ENCODE assay signal across 25 cellular contexts in the genomic region with DNA sequence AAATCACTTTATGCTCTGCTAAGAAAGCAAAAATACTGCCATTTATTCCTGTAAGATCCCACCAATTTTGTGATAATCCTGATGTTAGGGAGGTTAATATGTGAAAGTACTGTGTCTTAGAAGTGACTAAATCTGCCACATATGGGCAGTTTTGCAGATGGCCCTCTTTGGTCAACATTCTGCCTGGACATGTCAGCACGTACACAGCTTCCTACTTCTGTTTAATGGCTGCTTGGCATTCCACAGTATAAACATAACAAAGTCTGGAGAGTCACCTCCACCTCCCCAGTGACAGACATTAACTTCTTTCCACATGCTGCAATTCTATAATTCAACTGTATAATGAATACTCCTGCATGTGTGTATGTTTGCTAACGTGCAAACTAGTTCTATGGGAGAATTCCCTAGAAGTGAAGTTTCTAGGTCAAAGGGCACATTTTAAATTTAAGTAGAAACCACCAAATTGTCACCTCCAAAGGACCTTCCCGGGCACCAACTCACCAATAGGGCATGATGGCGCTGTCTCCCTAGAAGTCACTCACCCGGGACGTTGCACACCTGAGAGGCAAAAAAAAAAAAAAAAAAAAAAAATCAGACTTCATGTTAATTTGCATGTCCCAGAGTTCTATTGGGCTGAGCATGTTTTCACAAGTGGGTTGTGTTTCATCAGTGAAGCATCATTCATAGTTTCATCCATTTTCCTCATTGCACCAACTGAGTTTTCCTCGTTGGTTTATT. TPM values are rescaled to one million over a fixed set of nuclear protein-coding genes. Genes with fewer than 3 reads are reported as not detected.
DNase-seq lines count a peak whose midpoint lies in the region; ATAC-seq, FAIRE-seq and TF ChIP-seq lines count a peak whose summit lies in the region.
"Had no signal": no experiment of that assay in that cellular context is flagged by ENCODE, and none has a peak within 500 bp of the region (broad histone marks: within the 10 kb centered on the region; RNA-seq: fewer than 3 reads in every experiment).

No MANE protein-coding gene starts in this region.

- DNase-seq in activated CD4-positive, alpha-beta T cell treated with anti-CD3 and anti-CD28 coated beads for 36 hours, result peak; percentile 28
- DNase-seq in activated CD4-positive, alpha-beta T cell treated with anti-CD3 and anti-CD28 coated beads, Interleukin-2, amount 50 U/mL, for 48 hours, result no peak
- peak; percentile 7 for DNase-seq in EH (ENCODE audit: low read depth)
- no peak for DNase-seq in GM12878 (ENCODE audit: low read depth, low spot score)
- peak; percentile 17 for DNase-seq in kidney tubule cell (ENCODE audit: low spot score)
- DNase-seq in stimulated activated effector memory CD8-positive, alpha-beta T cell treated with anti-CD3 and anti-CD28 coated beads, Interleukin-12 subunit alpha, Interleukin-12 subunit beta, amount 100 ng/mL, for 72 hours (ENCODE audit: low spot score in 2 of 2), result no peak
- no peak for DNase-seq in CD4-positive, alpha-beta T cell
- DNase-seq in SIG-M5 treated with dmso at 0.1 percent for 504 hours (lab: John Stamatoyannopoulos, UW; ENCODE audit: unreplicated experiment), result no peak
- DNase-seq: activated CD4-positive, alpha-beta T cell treated with anti-CD3 and anti-CD28 coated beads, Interleukin-2, amount 10 ng/mL, durations not matched to agents 7 days and 5 days; activated CD8-positive, alpha-beta memory T cell treated with anti-CD3 and anti-CD28 coated beads, Interleukin-2, amount 10 ng/mL, durations not matched to agents 7 days and 5 days; activated naive CD4-positive, alpha-beta T cell; activated naive CD8-positive, alpha-beta T cell treated with anti-CD3 and anti-CD28 coated beads, Interleukin-2, amount 50 U/mL, for 24 hours; caudate nucleus; CD4-positive, alpha-beta memory T cell; cortex of kidney; NCI-H1436 treated with DMSO at 0.1 percent for 48 hours; NCI-H345; NCI-H748 treated with DMSO at 0.1 percent for 48 hours; Peyer's patch; stimulated activated naive B cell treated with anti-CD40 and anti-IgM and Interleukin-4, amounts not matched to agents 10 μg/mL and 1 μg/mL and 100 μg/mL, for 72 hours; testis had no signal

- peak; percentile 51 for ATAC-seq in activated CD4-positive, alpha-beta T cell treated with anti-CD3 and anti-CD28 coated beads for 36 hours
- no peak for ATAC-seq in GM12878
- no peak for ATAC-seq in stimulated activated effector memory CD8-positive, alpha-beta T cell treated with anti-CD3 and anti-CD28 coated beads, Interleukin-12 subunit alpha, Interleukin-12 subunit beta, amount 100 ng/mL, for 72 hours
- no peak for ATAC-seq in CD4-positive, alpha-beta T cell (ENCODE audit: poor library complexity)
- ATAC-seq: activated naive CD8-positive, alpha-beta T cell treated with anti-CD3 and anti-CD28 coated beads, Interleukin-2, amount 50 U/mL, for 24 hours; stimulated activated naive B cell treated with anti-CD40 and anti-IgM and Interleukin-4, amounts not matched to agents 10 μg/mL and 1 μg/mL and 100 μg/mL, for 72 hours had no signal

- no peaks in the 10 kb centered on the region for H3K27me3 ChIP-seq in GM12878 (replicated peaks in 1 of 2; ENCODE audit: control insufficient read depth in 2 of 2, insufficient read depth in 2 of 2, low read length in 1 of 2)
- no peaks in the 10 kb centered on the region for H3K27me3 ChIP-seq in CD4-positive, alpha-beta T cell (ENCODE audit: control insufficient read depth, insufficient read depth, low read length)
- H3K27me3 ChIP-seq: foreskin keratinocyte, Peyer's patch, SJCRH30, testis had no signal

- no peak for TF ChIP-seq POLR2A in GM12878 (IDR thresholded peaks at IDR 0.05; ENCODE audit: low read depth, low read length)

- in situ Hi-C loops in GM12878 (cut with MboI), result no loop called here

- no TSS peak for BruUV-seq in GM12878 (replicated peaks; lab: Mats Ljungman, UMichigan)

- POLR2A ChIA-PET in activated CD4-positive, alpha-beta T cell treated with anti-CD3 and anti-CD28 coated beads for 36 hours (lab: Charles Lee), result no interaction called here
- POLR2A ChIA-PET in GM12878 (lab: Charles Lee), result no interaction called here
- POLR2A ChIA-PET in CD4-positive, alpha-beta T cell (lab: Charles Lee), result no interaction called here

- no peak overlapping the region for H3K27ac Mint-ChIP-seq in activated CD4-positive, alpha-beta T cell treated with anti-CD3 and anti-CD28 coated beads for 36 hours
- no peak overlapping the region for H3K27ac Mint-ChIP-seq in stimulated activated effector memory CD8-positive, alpha-beta T cell treated with anti-CD3 and anti-CD28 coated beads, Interleukin-12 subunit alpha, Interleukin-12 subunit beta, amount 100 ng/mL, for 72 hours
- H3K27ac Mint-ChIP-seq in CD4-positive, alpha-beta T cell, result no peak overlapping the region
- H3K27ac Mint-ChIP-seq: activated CD4-positive, alpha-beta T cell treated with anti-CD3 and anti-CD28 coated beads, Interleukin-2, amount 10 ng/mL, durations not matched to agents 7 days and 5 days; activated CD8-positive, alpha-beta memory T cell treated with anti-CD3 and anti-CD28 coated beads, Interleukin-2, amount 10 ng/mL, durations not matched to agents 7 days and 5 days; stimulated activated naive B cell treated with anti-CD40 and anti-IgM and Interleukin-4, amounts not matched to agents 10 μg/mL and 1 μg/mL and 100 μg/mL, for 72 hours had no signal

- H3K79me2 ChIP-seq in GM12878 (ENCODE audit: control insufficient read depth, insufficient read depth, low read length), result no peaks in the 10 kb centered on the region

- TF ChIP-seq RAD21 in GM12878 (IDR thresholded peaks at IDR 0.05; ENCODE audit: insufficient read depth, low read depth, low read length), result no peak

- no peaks in the 10 kb centered on the region for H3K9me3 Mint-ChIP-seq in activated CD4-positive, alpha-beta T cell treated with anti-CD3 and anti-CD28 coated beads for 36 hours (ENCODE audit: low read depth)
- H3K9me3 Mint-ChIP-seq in stimulated activated effector memory CD8-positive, alpha-beta T cell treated with anti-CD3 and anti-CD28 coated beads, Interleukin-12 subunit alpha, Interleukin-12 subunit beta, amount 100 ng/mL, for 72 hours, result no peaks in the 10 kb centered on the region
- no peaks in the 10 kb centered on the region for H3K9me3 Mint-ChIP-seq in CD4-positive, alpha-beta T cell
- H3K9me3 Mint-ChIP-seq: activated CD4-positive, alpha-beta T cell treated with anti-CD3 and anti-CD28 coated beads, Interleukin-2, amount 10 ng/mL, durations not matched to agents 7 days and 5 days; activated naive CD8-positive, alpha-beta T cell treated with anti-CD3 and anti-CD28 coated beads, Interleukin-2, amount 50 U/mL, for 24 hours; CD4-positive, alpha-beta memory T cell; stimulated activated naive B cell treated with anti-CD40 and anti-IgM and Interleukin-4, amounts not matched to agents 10 μg/mL and 1 μg/mL and 100 μg/mL, for 72 hours had no signal

- no peak for TF ChIP-seq CTCF in GM12878 (IDR thresholded peaks at IDR 0.05 in 2 of 3, conservative IDR thresholded peaks at IDR 0.05 in 1 of 3; ENCODE audit: control insufficient read depth in 2 of 3, extremely low read depth in 1 of 3, insufficient read depth in 1 of 3, low read depth in 3 of 3, low read length in 3 of 3)
- no peak for TF ChIP-seq CTCF in CD4-positive, alpha-beta T cell (IDR thresholded peaks at IDR 0.05)

- intact Hi-C loops in activated CD4-positive, alpha-beta T cell treated with anti-CD3 and anti-CD28 coated beads for 36 hours (cut with DNase I, micrococcal nuclease), result no loop called here
- intact Hi-C loops in GM12878 (cut with micrococcal nuclease; ENCODE audit: unreplicated experiment), result no loop called here
- intact Hi-C loops in CD4-positive, alpha-beta T cell (cut with DNase I, micrococcal nuclease), result no loop called here

- H3K27ac ChIP-seq in GM12878 (ENCODE audit: control insufficient read depth, insufficient read depth), result no peak overlapping the region
- no peak overlapping the region for H3K27ac ChIP-seq in CD4-positive, alpha-beta T cell (ENCODE audit: low read depth, low read length)
- H3K27ac ChIP-seq: esophagus muscularis mucosa, foreskin keratinocyte, Peyer's patch, SJCRH30, testis had no signal

- H3K4me3 Mint-ChIP-seq in activated CD4-positive, alpha-beta T cell treated with anti-CD3 and anti-CD28 coated beads for 36 hours, result no peak overlapping the region
- no peak overlapping the region for H3K4me3 Mint-ChIP-seq in stimulated activated effector memory CD8-positive, alpha-beta T cell treated with anti-CD3 and anti-CD28 coated beads, Interleukin-12 subunit alpha, Interleukin-12 subunit beta, amount 100 ng/mL, for 72 hours
- H3K4me3 Mint-ChIP-seq in CD4-positive, alpha-beta T cell, result no peak overlapping the region
- H3K4me3 Mint-ChIP-seq: activated CD4-positive, alpha-beta T cell treated with anti-CD3 and anti-CD28 coated beads, Interleukin-2, amount 10 ng/mL, durations not matched to agents 7 days and 5 days; activated CD8-positive, alpha-beta memory T cell treated with anti-CD3 and anti-CD28 coated beads, Interleukin-2, amount 10 ng/mL, durations not matched to agents 7 days and 5 days; activated naive CD8-positive, alpha-beta T cell treated with anti-CD3 and anti-CD28 coated beads, Interleukin-2, amount 50 U/mL, for 24 hours; CD4-positive, alpha-beta memory T cell; stimulated activated naive B cell treated with anti-CD40 and anti-IgM and Interleukin-4, amounts not matched to agents 10 μg/mL and 1 μg/mL and 100 μg/mL, for 72 hours had no signal

- no peaks in the 10 kb centered on the region for H3K36me3 ChIP-seq in GM12878 (ENCODE audit: control insufficient read depth in 2 of 2, insufficient read depth in 2 of 2, low read length in 1 of 2)
- H3K36me3 ChIP-seq: SJCRH30 had no signal

- no peak for TF ChIP-seq EP300 in GM12878 (IDR thresholded peaks at IDR 0.05; ENCODE audit: borderline replicate concordance in 1 of 2, control insufficient read depth in 1 of 2, low read depth in 2 of 2, low read length in 2 of 2)

- CTCF ChIA-PET in activated CD4-positive, alpha-beta T cell treated with anti-CD3 and anti-CD28 coated beads for 36 hours (lab: Charles Lee), result interaction anchor here (1.0 to 1.6 kb wide), 2 partner anchors 18 to 51 kb away, joined by 5 to 6 read pairs; no protein-coding TSS in a partner anchor
- CTCF ChIA-PET in GM12878 (lab: Yijun Ruan, JAX), result interaction anchor here (1.1 kb wide), 1 partner anchor 52 kb away, joined by 3 read pairs; no protein-coding TSS in a partner anchor
- CTCF ChIA-PET in CD4-positive, alpha-beta T cell (lab: Charles Lee), result no interaction called here

- SMC1A ChIA-PET in GM12878 (lab: Charles Lee; ENCODE audit: uncharacterized antibody, unreplicated experiment), result no interaction called here

- 41% methylated on average over 5 of the region's 7 CpGs for WGBS in GM12878 (ENCODE audit: insufficient coverage, insufficient replicate concordance, low lambda C conversion rate, missing lambda C conversion rate)

- H3K9me3 ChIP-seq in GM12878 (replicated peaks; ENCODE audit: control insufficient read depth, insufficient read depth, low read length), result no peaks in the 10 kb centered on the region
- H3K9me3 ChIP-seq in CD4-positive, alpha-beta T cell (ENCODE audit: control insufficient read depth, low read length), result no peaks in the 10 kb centered on the region
- H3K9me3 ChIP-seq: esophagus muscularis mucosa, Peyer's patch, SJCRH30, testis had no signal

- peaks cover 1% of the 10 kb centered on the region for H3K4me1 Mint-ChIP-seq in activated CD4-positive, alpha-beta T cell treated with anti-CD3 and anti-CD28 coated beads for 36 hours
- H3K4me1 Mint-ChIP-seq in stimulated activated effector memory CD8-positive, alpha-beta T cell treated with anti-CD3 and anti-CD28 coated beads, Interleukin-12 subunit alpha, Interleukin-12 subunit beta, amount 100 ng/mL, for 72 hours, result no peaks in the 10 kb centered on the region
- H3K4me1 Mint-ChIP-seq in CD4-positive, alpha-beta T cell (ENCODE audit: low read depth), result no peaks in the 10 kb centered on the region

- no peak overlapping the region for H3K4me2 ChIP-seq in GM12878 (ENCODE audit: control insufficient read depth, insufficient read depth)

- H4K20me1 ChIP-seq in GM12878 (ENCODE audit: control insufficient read depth, insufficient read depth), result no peaks in the 10 kb centered on the region

- H2AFZ ChIP-seq in GM12878 (ENCODE audit: control insufficient read depth, low read depth, low read length), result no peak overlapping the region

- no peak for FAIRE-seq in GM12878 (lab: Jason Lieb, UNC)
- FAIRE-seq: H54 had no signal

- RAD21 ChIA-PET in GM12878 (lab: Charles Lee; ENCODE audit: unreplicated experiment), result interaction anchor here (0.6 to 1.3 kb wide), 3 partner anchors 39 to 64 kb away, joined by 3 to 5 read pairs (median 5); no protein-coding TSS in a partner anchor

- H3K36me3 Mint-ChIP-seq in activated CD4-positive, alpha-beta T cell treated with anti-CD3 and anti-CD28 coated beads for 36 hours (ENCODE audit: low read depth), result peaks cover 2% of the 10 kb centered on the region
- peaks cover 36% of the 10 kb centered on the region for H3K36me3 Mint-ChIP-seq in stimulated activated effector memory CD8-positive, alpha-beta T cell treated with anti-CD3 and anti-CD28 coated beads, Interleukin-12 subunit alpha, Interleukin-12 subunit beta, amount 100 ng/mL, for 72 hours
- peaks cover 25% of the 10 kb centered on the region for H3K36me3 Mint-ChIP-seq in CD4-positive, alpha-beta T cell (ENCODE audit: low read depth)

- H3K4me1 ChIP-seq in GM12878 (ENCODE audit: control insufficient read depth, insufficient read depth, low read length), result no peaks in the 10 kb centered on the region
- H3K4me1 ChIP-seq: esophagus muscularis mucosa, foreskin keratinocyte, Peyer's patch, testis had no signal

- H3K9ac ChIP-seq in GM12878 (ENCODE audit: control insufficient read depth, insufficient read depth, low read length), result no peak overlapping the region

- H3K4me3 ChIP-seq in GM12878, result no peak overlapping the region
- H3K4me3 ChIP-seq: esophagus muscularis mucosa, Peyer's patch, SJCRH30, testis had no signal

- no peaks in the 10 kb centered on the region for H3K27me3 Mint-ChIP-seq in activated CD4-positive, alpha-beta T cell treated with anti-CD3 and anti-CD28 coated beads for 36 hours
- no peaks in the 10 kb centered on the region for H3K27me3 Mint-ChIP-seq in CD4-positive, alpha-beta T cell
- H3K27me3 Mint-ChIP-seq: activated CD4-positive, alpha-beta T cell treated with anti-CD3 and anti-CD28 coated beads, Interleukin-2, amount 10 ng/mL, durations not matched to agents 7 days and 5 days; activated CD8-positive, alpha-beta memory T cell treated with anti-CD3 and anti-CD28 coated beads, Interleukin-2, amount 10 ng/mL, durations not matched to agents 7 days and 5 days; activated naive CD8-positive, alpha-beta T cell treated with anti-CD3 and anti-CD28 coated beads, Interleukin-2, amount 50 U/mL, for 24 hours; CD4-positive, alpha-beta memory T cell; stimulated activated naive B cell treated with anti-CD40 and anti-IgM and Interleukin-4, amounts not matched to agents 10 μg/mL and 1 μg/mL and 100 μg/mL, for 72 hours had no signal

RNA-seq across cellular contexts. Expression of gene MKI67, which starts 38.9 kb away (rescaled TPM):
- total RNA-seq in activated CD4-positive, alpha-beta T cell treated with anti-CD3 and anti-CD28 coated beads for 36 hours, result 100 to 1,000 TPM; 234 to 244 TPM
- 83.4 and 83.6 TPM in 2 replicates for total RNA-seq in GM12878 (2013; cell fraction: nucleolus; rRNA removed)
- 72.0 and 89.6 TPM in 2 replicates for total RNA-seq in GM12878 (2014; rRNA removed)
- total RNA-seq in GM12878 (2014; rRNA removed; fragmentation: Illumina TruSeq; extraction: Trizol), result 75.9 and 82.4 TPM in 2 replicates
- 168 and 183 TPM in 2 replicates for total RNA-seq in GM12878 (2021)
- polyA plus RNA-seq in GM12878 (2011; ENCODE audit: low read depth), result 35.4 TPM
- 53.4 and 54.7 TPM in 2 replicates for polyA plus RNA-seq in GM12878 (2011; rRNA removed)
- 49.7 and 61.9 TPM in 2 replicates for polyA plus RNA-seq in GM12878 (2011; cell fraction: cytosol; rRNA removed)
- polyA plus RNA-seq in GM12878 (2011; cell fraction: nucleus; rRNA removed), result 147 and 191 TPM in 2 replicates
- 44.4 and 49.8 TPM in 2 replicates for polyA plus RNA-seq in GM12878 (2012)
- polyA plus RNA-seq in GM12878 (2014; fragmentation: Illumina TruSeq; extraction: Trizol), result 174 and 182 TPM in 2 replicates
- 10 to 100 TPM; 22.3 to 37.5 TPM for polyA plus RNA-seq in GM12878 (2014; fragmentation: Nextera tagmentation; extraction: Ambion mirVana)
- 76.3 and 88.9 TPM in 2 replicates for polyA plus RNA-seq in GM12878 (2014; rRNA removed)
- 100 to 1,000 TPM; 143 to 148 TPM for polyA plus RNA-seq in GM12878 (2016; fragmentation: Nextera tagmentation; extraction: Ambion mirVana)
- 51.4 and 64.0 TPM in 2 replicates for polyA minus RNA-seq in GM12878 (2011; rRNA and poly(A)+ RNA removed)
- polyA minus RNA-seq in GM12878 (2011; cell fraction: cytosol; rRNA and poly(A)+ RNA removed), result 61.1 and 66.3 TPM in 2 replicates
- polyA minus RNA-seq in GM12878 (2011; cell fraction: nucleus; rRNA and poly(A)+ RNA removed), result 61.4 and 96.2 TPM in 2 replicates
- 1 to 10 TPM in 1 of 2 experiments, under 1 TPM in 1; 0.92 to 1.2 TPM for total RNA-seq in CD4-positive, alpha-beta T cell

Comparison
In these comparisons a context has a peak if more than half of its experiments do, and no peak if none do; other contexts are left out.
1. DNase-seq: peak in activated CD4-positive, alpha-beta T cell treated with anti-CD3 and anti-CD28 coated beads for 36 hours (single experiment), EH (single experiment) and kidney tubule cell (single experiment); none in activated CD4-positive, alpha-beta T cell treated with anti-CD3 and anti-CD28 coated beads, Interleukin-2, amount 50 U/mL, for 48 hours (0 of 2), GM12878 (single experiment), stimulated activated effector memory CD8-positive, alpha-beta T cell treated with anti-CD3 and anti-CD28 coated beads, Interleukin-12 subunit alpha, Interleukin-12 subunit beta, amount 100 ng/mL, for 72 hours (0 of 2), CD4-positive, alpha-beta T cell (0 of 10) and SIG-M5 treated with dmso at 0.1 percent for 504 hours (single experiment).
2. RNA of gene MKI67, which starts 38.9 kb away (total RNA-seq): 234 to 244 TPM in activated CD4-positive, alpha-beta T cell treated with anti-CD3 and anti-CD28 coated beads for 36 hours and 72.0 to 183 TPM in GM12878; 0.92 to 1.2 TPM in CD4-positive, alpha-beta T cell; every median in the first group is over 10 times any median in the second.